2 cellular contexts compared by ENCODE assay signal in genomic region chr3:46574263-46574662, GRCh38.
TF ChIP-seq lines count a peak whose summit lies in the region.

No MANE protein-coding gene starts in this region.

TF ChIP-seq in K562, 482 proteins besides CTCF, POLR2A, EP300 and RAD21:
- TF ChIP-seq SOX6 (IDR thresholded peaks at IDR 0.05) (0 out of 2 replicates have a peak, but pooled peaks have one; percentile 27), ZNF644 (tag; IDR thresholded peaks at IDR 0.05; ENCODE audit: low read depth) (no peak)

TF ChIP-seq in HepG2, 621 proteins besides CTCF, POLR2A, EP300 and RAD21 (continues in another document):
- TF ChIP-seq, protein P1, sequence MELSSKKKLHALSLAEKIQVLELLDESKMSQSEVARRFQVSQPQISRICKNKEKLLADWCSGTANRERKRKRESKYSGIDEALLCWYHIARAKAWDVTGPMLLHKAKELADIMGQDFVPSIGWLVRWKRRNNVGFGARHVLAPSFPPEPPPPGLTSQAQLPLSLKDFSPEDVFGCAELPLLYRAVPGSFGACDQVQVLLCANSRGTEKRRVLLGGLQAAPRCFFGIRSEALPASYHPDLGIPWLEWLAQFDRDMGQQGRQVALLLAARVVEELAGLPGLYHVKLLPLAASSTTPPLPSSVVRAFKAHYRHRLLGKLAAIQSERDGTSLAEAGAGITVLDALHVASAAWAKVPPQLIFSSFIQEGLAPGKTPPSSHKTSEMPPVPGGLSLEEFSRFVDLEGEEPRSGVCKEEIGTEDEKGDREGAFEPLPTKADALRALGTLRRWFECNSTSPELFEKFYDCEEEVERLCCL (CRISPR knock-in tag; IDR thresholded peaks at IDR 0.05; ENCODE audit: borderline replicate concordance), result no peak
- TF ChIP-seq NFRKB (IDR thresholded peaks at IDR 0.05), result no peak
- TF ChIP-seq, protein P2, sequence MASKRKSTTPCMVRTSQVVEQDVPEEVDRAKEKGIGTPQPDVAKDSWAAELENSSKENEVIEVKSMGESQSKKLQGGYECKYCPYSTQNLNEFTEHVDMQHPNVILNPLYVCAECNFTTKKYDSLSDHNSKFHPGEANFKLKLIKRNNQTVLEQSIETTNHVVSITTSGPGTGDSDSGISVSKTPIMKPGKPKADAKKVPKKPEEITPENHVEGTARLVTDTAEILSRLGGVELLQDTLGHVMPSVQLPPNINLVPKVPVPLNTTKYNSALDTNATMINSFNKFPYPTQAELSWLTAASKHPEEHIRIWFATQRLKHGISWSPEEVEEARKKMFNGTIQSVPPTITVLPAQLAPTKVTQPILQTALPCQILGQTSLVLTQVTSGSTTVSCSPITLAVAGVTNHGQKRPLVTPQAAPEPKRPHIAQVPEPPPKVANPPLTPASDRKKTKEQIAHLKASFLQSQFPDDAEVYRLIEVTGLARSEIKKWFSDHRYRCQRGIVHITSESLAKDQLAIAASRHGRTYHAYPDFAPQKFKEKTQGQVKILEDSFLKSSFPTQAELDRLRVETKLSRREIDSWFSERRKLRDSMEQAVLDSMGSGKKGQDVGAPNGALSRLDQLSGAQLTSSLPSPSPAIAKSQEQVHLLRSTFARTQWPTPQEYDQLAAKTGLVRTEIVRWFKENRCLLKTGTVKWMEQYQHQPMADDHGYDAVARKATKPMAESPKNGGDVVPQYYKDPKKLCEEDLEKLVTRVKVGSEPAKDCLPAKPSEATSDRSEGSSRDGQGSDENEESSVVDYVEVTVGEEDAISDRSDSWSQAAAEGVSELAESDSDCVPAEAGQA (IDR thresholded peaks at IDR 0.05; ENCODE audit: low read depth), result 0 out of 2 replicates have a peak, but pooled peaks have one; percentile 36
- TF ChIP-seq, protein P2 (CRISPR knock-in tag; IDR thresholded peaks at IDR 0.05; ENCODE audit: borderline replicate concordance), result no peak
- no peak for TF ChIP-seq ZNF414 (CRISPR knock-in tag; IDR thresholded peaks at IDR 0.05)
- no peak for TF ChIP-seq NONO (IDR thresholded peaks at IDR 0.05)
- TF ChIP-seq NONO (CRISPR knock-in tag; conservative IDR thresholded peaks at IDR 0.05), result no peak
- TF ChIP-seq NR2F6 (IDR thresholded peaks at IDR 0.05), result peak; percentile 41
- no peak; the same call in 1 of the 2 replicates for TF ChIP-seq NR2F6 (CRISPR knock-in tag; IDR thresholded peaks at IDR 0.05)
- no peak for TF ChIP-seq CEBPG (CRISPR knock-in tag; IDR thresholded peaks at IDR 0.05)
- TF ChIP-seq SMARCC2 (IDR thresholded peaks at IDR 0.05), result no peak
- TF ChIP-seq ZNF225 (CRISPR knock-in tag; IDR thresholded peaks at IDR 0.05), result no peak
- TF ChIP-seq, protein P3, sequence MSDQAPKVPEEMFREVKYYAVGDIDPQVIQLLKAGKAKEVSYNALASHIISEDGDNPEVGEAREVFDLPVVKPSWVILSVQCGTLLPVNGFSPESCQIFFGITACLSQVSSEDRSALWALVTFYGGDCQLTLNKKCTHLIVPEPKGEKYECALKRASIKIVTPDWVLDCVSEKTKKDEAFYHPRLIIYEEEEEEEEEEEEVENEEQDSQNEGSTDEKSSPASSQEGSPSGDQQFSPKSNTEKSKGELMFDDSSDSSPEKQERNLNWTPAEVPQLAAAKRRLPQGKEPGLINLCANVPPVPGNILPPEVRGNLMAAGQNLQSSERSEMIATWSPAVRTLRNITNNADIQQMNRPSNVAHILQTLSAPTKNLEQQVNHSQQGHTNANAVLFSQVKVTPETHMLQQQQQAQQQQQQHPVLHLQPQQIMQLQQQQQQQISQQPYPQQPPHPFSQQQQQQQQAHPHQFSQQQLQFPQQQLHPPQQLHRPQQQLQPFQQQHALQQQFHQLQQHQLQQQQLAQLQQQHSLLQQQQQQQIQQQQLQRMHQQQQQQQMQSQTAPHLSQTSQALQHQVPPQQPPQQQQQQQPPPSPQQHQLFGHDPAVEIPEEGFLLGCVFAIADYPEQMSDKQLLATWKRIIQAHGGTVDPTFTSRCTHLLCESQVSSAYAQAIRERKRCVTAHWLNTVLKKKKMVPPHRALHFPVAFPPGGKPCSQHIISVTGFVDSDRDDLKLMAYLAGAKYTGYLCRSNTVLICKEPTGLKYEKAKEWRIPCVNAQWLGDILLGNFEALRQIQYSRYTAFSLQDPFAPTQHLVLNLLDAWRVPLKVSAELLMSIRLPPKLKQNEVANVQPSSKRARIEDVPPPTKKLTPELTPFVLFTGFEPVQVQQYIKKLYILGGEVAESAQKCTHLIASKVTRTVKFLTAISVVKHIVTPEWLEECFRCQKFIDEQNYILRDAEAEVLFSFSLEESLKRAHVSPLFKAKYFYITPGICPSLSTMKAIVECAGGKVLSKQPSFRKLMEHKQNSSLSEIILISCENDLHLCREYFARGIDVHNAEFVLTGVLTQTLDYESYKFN (CRISPR knock-in tag; conservative IDR thresholded peaks at IDR 0.05), result peak; percentile 41
- TF ChIP-seq ZNF549 (CRISPR knock-in tag; IDR thresholded peaks at IDR 0.05), result no peak
- TF ChIP-seq, protein P4, sequence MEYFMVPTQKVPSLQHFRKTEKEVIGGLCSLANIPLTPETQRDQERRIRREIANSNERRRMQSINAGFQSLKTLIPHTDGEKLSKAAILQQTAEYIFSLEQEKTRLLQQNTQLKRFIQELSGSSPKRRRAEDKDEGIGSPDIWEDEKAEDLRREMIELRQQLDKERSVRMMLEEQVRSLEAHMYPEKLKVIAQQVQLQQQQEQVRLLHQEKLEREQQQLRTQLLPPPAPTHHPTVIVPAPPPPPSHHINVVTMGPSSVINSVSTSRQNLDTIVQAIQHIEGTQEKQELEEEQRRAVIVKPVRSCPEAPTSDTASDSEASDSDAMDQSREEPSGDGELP (IDR thresholded peaks at IDR 0.05; ENCODE audit: borderline replicate concordance, low read depth), result peak; percentile 56; the same call in 1 of the 2 replicates
- TF ChIP-seq FIP1L1 (IDR thresholded peaks at IDR 0.05; ENCODE audit: borderline replicate concordance, insufficient read depth, low read depth, low read length), result no peak
- TF ChIP-seq ZMYM3 (CRISPR knock-in tag; IDR thresholded peaks at IDR 0.05), result no peak
- no peak for TF ChIP-seq RBAK (CRISPR knock-in tag; IDR thresholded peaks at IDR 0.05)
- TF ChIP-seq ZNF34 (CRISPR knock-in tag; IDR thresholded peaks at IDR 0.05; ENCODE audit: borderline replicate concordance), result no peak
- TF ChIP-seq, protein P5, sequence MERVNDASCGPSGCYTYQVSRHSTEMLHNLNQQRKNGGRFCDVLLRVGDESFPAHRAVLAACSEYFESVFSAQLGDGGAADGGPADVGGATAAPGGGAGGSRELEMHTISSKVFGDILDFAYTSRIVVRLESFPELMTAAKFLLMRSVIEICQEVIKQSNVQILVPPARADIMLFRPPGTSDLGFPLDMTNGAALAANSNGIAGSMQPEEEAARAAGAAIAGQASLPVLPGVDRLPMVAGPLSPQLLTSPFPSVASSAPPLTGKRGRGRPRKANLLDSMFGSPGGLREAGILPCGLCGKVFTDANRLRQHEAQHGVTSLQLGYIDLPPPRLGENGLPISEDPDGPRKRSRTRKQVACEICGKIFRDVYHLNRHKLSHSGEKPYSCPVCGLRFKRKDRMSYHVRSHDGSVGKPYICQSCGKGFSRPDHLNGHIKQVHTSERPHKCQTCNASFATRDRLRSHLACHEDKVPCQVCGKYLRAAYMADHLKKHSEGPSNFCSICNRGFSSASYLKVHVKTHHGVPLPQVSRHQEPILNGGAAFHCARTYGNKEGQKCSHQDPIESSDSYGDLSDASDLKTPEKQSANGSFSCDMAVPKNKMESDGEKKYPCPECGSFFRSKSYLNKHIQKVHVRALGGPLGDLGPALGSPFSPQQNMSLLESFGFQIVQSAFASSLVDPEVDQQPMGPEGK (CRISPR knock-in tag; IDR thresholded peaks at IDR 0.05), result peak; percentile 47; the same call in 1 of the 2 replicates
- TF ChIP-seq, protein P6, sequence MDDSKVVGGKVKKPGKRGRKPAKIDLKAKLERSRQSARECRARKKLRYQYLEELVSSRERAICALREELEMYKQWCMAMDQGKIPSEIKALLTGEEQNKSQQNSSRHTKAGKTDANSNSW (CRISPR knock-in tag; IDR thresholded peaks at IDR 0.05; ENCODE audit: borderline replicate concordance), result no peak
- TF ChIP-seq TBX2 (CRISPR knock-in tag; IDR thresholded peaks at IDR 0.05; ENCODE audit: borderline replicate concordance), result peak; percentile 77; the same call in 1 of the 2 replicates
- no peak for TF ChIP-seq ZKSCAN8 (CRISPR knock-in tag; IDR thresholded peaks at IDR 0.05; ENCODE audit: borderline replicate concordance)
- peak; percentile 22; the same call in 1 of the 2 replicates for TF ChIP-seq HNF1A (IDR thresholded peaks at IDR 0.05; ENCODE audit: low read depth)
- TF ChIP-seq HNF1A (CRISPR knock-in tag; IDR thresholded peaks at IDR 0.05; ENCODE audit: borderline replicate concordance), result no peak
- no peak for TF ChIP-seq SOX6 (IDR thresholded peaks at IDR 0.05)
- TF ChIP-seq SOX6 (CRISPR knock-in tag; IDR thresholded peaks at IDR 0.05), result peak; percentile 87
- TF ChIP-seq RFX5 (IDR thresholded peaks at IDR 0.05; ENCODE audit: low read depth, low read length), result no peak
- TF ChIP-seq ZSCAN9 (CRISPR knock-in tag; IDR thresholded peaks at IDR 0.05; ENCODE audit: borderline replicate concordance), result no peak
- TF ChIP-seq, protein P7, sequence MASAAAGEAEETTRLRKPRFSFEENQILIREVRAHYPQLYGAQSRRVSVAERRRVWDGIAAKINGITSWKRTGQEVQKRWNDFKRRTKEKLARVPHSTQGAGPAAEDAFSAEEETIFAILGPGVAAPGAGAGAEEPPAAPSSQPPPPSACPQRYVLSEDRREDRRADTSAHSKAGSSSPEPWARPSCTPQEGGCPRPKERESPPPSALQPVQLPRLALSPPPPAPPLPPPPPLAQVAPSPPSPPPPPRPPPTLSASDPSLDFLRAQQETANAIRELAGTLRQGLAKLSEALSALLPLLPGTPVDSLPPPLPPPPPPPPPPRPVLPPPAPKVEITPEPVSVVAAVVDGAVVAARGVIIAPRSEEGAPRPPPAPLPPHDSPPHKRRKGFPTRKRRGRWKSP (CRISPR knock-in tag; IDR thresholded peaks at IDR 0.05), result no peak
- no peak for TF ChIP-seq ZNF10 (CRISPR knock-in tag; IDR thresholded peaks at IDR 0.05; ENCODE audit: borderline replicate concordance, low read depth)
- no peak for TF ChIP-seq ZNF441 (CRISPR knock-in tag; IDR thresholded peaks at IDR 0.05; ENCODE audit: borderline replicate concordance)
- TF ChIP-seq HDAC2 (CRISPR knock-in tag; IDR thresholded peaks at IDR 0.05), result 0 out of 2 replicates have a peak, but pooled peaks have one; percentile 6
- no peak for TF ChIP-seq BRF2 (CRISPR knock-in tag; IDR thresholded peaks at IDR 0.05)
- no peak for TF ChIP-seq ZNF136 (CRISPR knock-in tag; IDR thresholded peaks at IDR 0.05; ENCODE audit: low read depth)
- no peak for TF ChIP-seq CBX1 (IDR thresholded peaks at IDR 0.05; ENCODE audit: low read depth)
- TF ChIP-seq ZNF350 (CRISPR knock-in tag; IDR thresholded peaks at IDR 0.05; ENCODE audit: borderline replicate concordance, low read depth), result no peak
- TF ChIP-seq SOX5 (CRISPR knock-in tag; IDR thresholded peaks at IDR 0.05; ENCODE audit: borderline replicate concordance), result peak; percentile 91
